Comparison of ENCODE assay signal across 1 cellular context in genomic region chr2:37588316-37588777, GRCh38.
TF ChIP-seq lines count a peak whose summit lies in the region.

No MANE protein-coding gene starts in this region.

TF ChIP-seq in H1, 55 proteins besides CTCF, POLR2A, EP300 and RAD21 (continued from another document):
- no peak for TF ChIP-seq CHD7 (IDR thresholded peaks at IDR 0.05; ENCODE audit: insufficient replicate concordance, low read length)
- no peak for TF ChIP-seq ATF3 (IDR thresholded peaks at IDR 0.05; ENCODE audit: insufficient read depth, low read depth, low read length)
- no peak for TF ChIP-seq MAX (IDR thresholded peaks at IDR 0.05)
- TF ChIP-seq BRCA1 (IDR thresholded peaks at IDR 0.05; ENCODE audit: low read depth, low read length), result no peak
- no peak for TF ChIP-seq SIN3A (conservative IDR thresholded peaks at IDR 0.05 in 1 of 2, IDR thresholded peaks at IDR 0.05 in 1 of 2; ENCODE audit: low read depth in 1 of 2, low read length in 2 of 2)
- TF ChIP-seq POU5F1 (IDR thresholded peaks at IDR 0.05; ENCODE audit: low read depth, low read length), result no peak
- no peak for TF ChIP-seq GABPA (IDR thresholded peaks at IDR 0.05; ENCODE audit: borderline replicate concordance, insufficient read depth, low read length)
- no peak for TF ChIP-seq FOSL1 (IDR thresholded peaks at IDR 0.05; ENCODE audit: insufficient read depth, low read depth, low read length)
- TF ChIP-seq ASH2L (IDR thresholded peaks at IDR 0.05; ENCODE audit: low read length), result no peak
- TF ChIP-seq KDM4A (IDR thresholded peaks at IDR 0.05; ENCODE audit: low read depth, low read length, severe bottlenecking), result no peak
